In the genomic region with DNA sequence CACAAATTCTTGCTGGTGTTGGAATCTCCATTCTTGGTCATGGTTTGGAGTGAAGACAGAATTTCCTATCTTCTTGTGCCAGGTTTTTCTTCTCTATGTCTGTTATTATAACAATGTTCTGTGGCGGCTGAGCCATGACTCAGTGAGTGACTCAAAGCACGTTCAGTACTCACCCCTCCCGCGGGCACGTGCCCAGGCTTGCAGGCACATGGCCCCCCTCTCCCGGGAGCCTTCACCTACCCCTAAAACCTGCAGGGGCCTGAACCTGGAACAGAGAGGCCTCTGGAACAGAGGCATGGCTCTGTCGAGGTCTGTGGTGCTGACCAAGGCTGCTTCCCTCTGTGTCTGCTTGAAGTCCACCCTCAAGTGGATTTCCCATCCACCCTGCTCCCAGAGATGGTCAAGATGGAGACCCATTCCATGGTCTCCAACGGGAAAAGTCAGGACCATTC, we compare ENCODE assay signal across 8 cellular contexts. TPM values are rescaled to one million over a fixed set of nuclear protein-coding genes. Genes with fewer than 3 reads are reported as not detected.
DNase-seq lines count a peak whose midpoint lies in the region; ATAC-seq and TF ChIP-seq lines count a peak whose summit lies in the region.

No MANE protein-coding gene starts in this region.

- ATAC-seq in mucosa of descending colon: peak; percentile 31
- no peak for ATAC-seq in GM21515 (IDR thresholded peaks at IDR 0.05; ENCODE audit: unreplicated experiment)
- no peak for ATAC-seq in HG02623 (IDR thresholded peaks at IDR 0.05; ENCODE audit: unreplicated experiment)
- ATAC-seq in HG03469 (IDR thresholded peaks at IDR 0.05; ENCODE audit: unreplicated experiment): no peak

- no peaks in the 10 kb centered on the region for H3K4me1 ChIP-seq in mucosa of descending colon (ENCODE audit: low read depth)

- no peaks in the 10 kb centered on the region for H3K36me3 ChIP-seq in mucosa of descending colon (ENCODE audit: low read depth)

- H3K4me3 ChIP-seq in mucosa of descending colon: no peak overlapping the region

- H3K9me3 ChIP-seq in mucosa of descending colon: no peaks in the 10 kb centered on the region

- peak; percentile 39 for DNase-seq in activated effector memory CD4-positive, alpha-beta T cell treated with anti-CD3 and anti-CD28 coated beads, Interleukin-2, amount 50 U/mL, for 16 hours
- DNase-seq in activated effector memory CD4-positive, alpha-beta T cell treated with Interleukin-2 at 50 U/mL for 16 hours: no peak
- DNase-seq in dermis blood vessel endothelial cell (peak; percentile 89), mucosa of descending colon (peak; percentile 50 to 78 (median 51))
- no peak for DNase-seq in stimulated activated CD4-positive, alpha-beta T cell treated with anti-CD3 and anti-CD28 coated beads, Interleukin-12 subunit alpha, Interleukin-12 subunit beta, amount 100 ng/mL, for 4 hours

- intact Hi-C loops in mucosa of descending colon (cut with DNase I, micrococcal nuclease): loop anchor here in 1 of 2 donors (5.0 kb wide), 1 partner anchor 35 kb away; no protein-coding TSS in a partner anchor

- no peak for TF ChIP-seq CTCF in mucosa of descending colon (IDR thresholded peaks at IDR 0.05)

RNA-seq across cellular contexts. Expression of gene PLXNB1, which starts 27.6 kb away (rescaled TPM):
- 16.8 and 23.7 TPM in 2 replicates for total RNA-seq in dermis blood vessel endothelial cell
- total RNA-seq in mucosa of descending colon: 100 to 1,000 TPM in 2 of 3 donors, 10 to 100 TPM in 1; 98.1 to 136 (median 127) TPM

RNA-seq across cellular contexts. Expression of gene FBXW12, which starts 30.3 kb away (rescaled TPM):
- total RNA-seq in dermis blood vessel endothelial cell (not detected in 2 replicates), mucosa of descending colon (not detected)

RNA-seq across cellular contexts. Expression of gene CCDC51, which starts 37.6 kb away (rescaled TPM):
- total RNA-seq in dermis blood vessel endothelial cell: 16.4 and 18.0 TPM in 2 replicates
- total RNA-seq in mucosa of descending colon: 10 to 100 TPM; 13.0 to 15.3 (median 14.8) TPM

RNA-seq across cellular contexts. Expression of gene TMA7, which starts 37.8 kb away (rescaled TPM):
- 223 and 272 TPM in 2 replicates for total RNA-seq in dermis blood vessel endothelial cell
- 100 to 1,000 TPM; 130 to 193 (median 153) TPM for total RNA-seq in mucosa of descending colon

RNA-seq across cellular contexts. Expression of gene ATRIP, which starts 44.2 kb away (rescaled TPM):
- total RNA-seq in dermis blood vessel endothelial cell: 8.2 TPM in 2 replicates
- 1 to 10 TPM; 4.5 to 7.2 (median 6.2) TPM for total RNA-seq in mucosa of descending colon

Comparison
In these comparisons a context has a peak if more than half of its experiments do, and no peak if none do; other contexts are left out.
1. DNase-seq: peak in activated effector memory CD4-positive, alpha-beta T cell treated with anti-CD3 and anti-CD28 coated beads, Interleukin-2, amount 50 U/mL, for 16 hours (single experiment), dermis blood vessel endothelial cell (single experiment) and mucosa of descending colon (3 of 3); none in activated effector memory CD4-positive, alpha-beta T cell treated with Interleukin-2 at 50 U/mL for 16 hours (single experiment) and stimulated activated CD4-positive, alpha-beta T cell treated with anti-CD3 and anti-CD28 coated beads, Interleukin-12 subunit alpha, Interleukin-12 subunit beta, amount 100 ng/mL, for 4 hours (single experiment).